In genomic region chr5:75161508-75161907, GRCh38 we compare ENCODE assay signal across 7 cellular contexts.
DNase-seq lines count a peak whose midpoint lies in the region; ATAC-seq, FAIRE-seq and TF ChIP-seq lines count a peak whose summit lies in the region.
"Not testable (repeated sequence)": the region's sequence is repeated elsewhere in the genome, so short reads cannot be mapped to it uniquely, and the experiment has no call there.

No MANE protein-coding gene starts in this region.

- H3K9me1 ChIP-seq in K562 (ENCODE audit: control insufficient read depth, insufficient read depth, low read length), result not testable (repeated sequence)

- not testable (repeated sequence) for H3K4me2 ChIP-seq in A549; K562 (ENCODE audit: insufficient read depth, low read length)

- BruUV-seq in A673 (replicated peaks; lab: Mats Ljungman, UMichigan); K562 (replicated peaks; lab: Mats Ljungman, UMichigan): not testable (repeated sequence)

- TF ChIP-seq CTCF in A549 (IDR thresholded peaks at IDR 0.05); A673 (conservative IDR thresholded peaks at IDR 0.05; ENCODE audit: low read depth, low read length); HEK293 (tag by site-specific recombination; IDR thresholded peaks at IDR 0.05); K562 (IDR thresholded peaks at IDR 0.05 in 2 of 3, conservative IDR thresholded peaks at IDR 0.05 in 1 of 3; ENCODE audit: insufficient read depth in 2 of 3, low read depth in 1 of 3, low read length in 3 of 3); endothelial cell (IDR thresholded peaks at IDR 0.05; ENCODE audit: unreplicated experiment); kidney (IDR thresholded peaks at IDR 0.05; ENCODE audit: borderline replicate concordance, extremely low read depth, insufficient read depth): not testable (repeated sequence)

- ATAC-seq in A549, K562: not testable (repeated sequence)

- H3K9ac ChIP-seq in K562 (ENCODE audit: insufficient read depth in 1 of 2, low read depth in 2 of 2, low read length in 2 of 2); kidney (ENCODE audit: low read length in 2 of 2): not testable (repeated sequence)

- not testable (repeated sequence) for DNase-seq in A549 (ENCODE audit: low read depth in 1 of 2, low spot score in 1 of 2); K562 (ENCODE audit: extremely low read depth in 1 of 4, low spot score in 3 of 4); endothelial cell (ENCODE audit: low spot score)
- DNase-seq in A673 (ENCODE audit: low spot score) (peak; percentile 21), RCC 7860 (ENCODE audit: low spot score) (peak; percentile 0), kidney (peak; percentile 22)

- H3K9me3 ChIP-seq in A549, result peaks cover 25% of the 10 kb centered on the region
- H3K9me3 ChIP-seq in A673 (ENCODE audit: low read depth, low read length, poor library complexity, severe bottlenecking), result peaks cover 14% of the 10 kb centered on the region
- not testable (repeated sequence) for H3K9me3 ChIP-seq in HEK293 (ENCODE audit: control insufficient read depth, insufficient read depth, low read depth, low read length); K562 (replicated peaks; ENCODE audit: control insufficient read depth, insufficient read depth, low read depth, low read length)
- H3K9me3 ChIP-seq in kidney (ENCODE audit: control insufficient read depth in 1 of 2, low read length in 2 of 2), result peaks cover 0 to 10% of the 10 kb centered on the region in 2 donors

- in situ Hi-C loops in K562 (cut with MboI), result not testable (repeated sequence)

- POLR2A ChIA-PET in A549 (lab: Yijun Ruan, JAX); A673 (lab: Charles Lee; ENCODE audit: low non-redundant PET); HEK293 (lab: Yijun Ruan, JAX); K562 (lab: Yijun Ruan, JAX): not testable (repeated sequence)

- not testable (repeated sequence) for H3K4me1 Mint-ChIP-seq in endothelial cell (ENCODE audit: unreplicated experiment)

- not testable (repeated sequence) for H2AFZ ChIP-seq in K562 (ENCODE audit: low read depth, low read length)

- 34% methylated on average over 2 of the region's 3 CpGs for WGBS in A549 (ENCODE audit: missing lambda C conversion rate)
- WGBS in K562 (ENCODE audit: insufficient coverage, low coverage, missing lambda C conversion rate), result 0% methylated on average over 3 of the region's 3 CpGs

- not testable (repeated sequence) for H3K79me2 ChIP-seq in K562 (ENCODE audit: control insufficient read depth, insufficient read depth, low read length)

- not testable (repeated sequence) for TF ChIP-seq POLR2A in A549 (IDR thresholded peaks at IDR 0.05; ENCODE audit: low read length); K562 (conservative IDR thresholded peaks at IDR 0.05)

- not testable (repeated sequence) for TF ChIP-seq RAD21 in A549 (conservative IDR thresholded peaks at IDR 0.05 in 1 of 2, IDR thresholded peaks at IDR 0.05 in 1 of 2); K562 (CRISPR knock-in tag; conservative IDR thresholded peaks at IDR 0.05 in 1 of 2, IDR thresholded peaks at IDR 0.05 in 1 of 2)

- H3K4me3 Mint-ChIP-seq in endothelial cell (ENCODE audit: unreplicated experiment), result peak overlapping the region; percentile 48

- H3K4me1 ChIP-seq in A549; A673 (ENCODE audit: insufficient read depth, low read length, poor library complexity, severe bottlenecking); HEK293 (ENCODE audit: control insufficient read depth, insufficient read depth, low read length); K562 (replicated peaks in 1 of 2; ENCODE audit: control insufficient read depth in 2 of 2, insufficient read depth in 2 of 2, low read length in 2 of 2); kidney (ENCODE audit: control insufficient read depth in 1 of 2, insufficient read depth in 1 of 2, low read depth in 1 of 2, low read length in 2 of 2): not testable (repeated sequence)

- not testable (repeated sequence) for H3K27ac Mint-ChIP-seq in endothelial cell (ENCODE audit: unreplicated experiment)

- not testable (repeated sequence) for H4K20me1 ChIP-seq in K562 (replicated peaks; ENCODE audit: control insufficient read depth, insufficient read depth, low read length)

- TF ChIP-seq EP300 in A549 (IDR thresholded peaks at IDR 0.05); K562 (IDR thresholded peaks at IDR 0.05; ENCODE audit: low read length): not testable (repeated sequence)

- peaks cover 10% of the 10 kb centered on the region for H3K36me3 Mint-ChIP-seq in endothelial cell (ENCODE audit: low read depth, unreplicated experiment)

- H3K9me3 Mint-ChIP-seq in endothelial cell (ENCODE audit: unreplicated experiment), result not testable (repeated sequence)

- not testable (repeated sequence) for H3K4me3 ChIP-seq in A549; A673 (ENCODE audit: low read depth, low read length, poor library complexity, severe bottlenecking); HEK293 (ENCODE audit: low read depth, low read length); K562; kidney (ENCODE audit: low read length in 2 of 2)

- CTCF ChIA-PET in A549 (lab: Yijun Ruan, JAX); A673 (lab: Charles Lee); HEK293 (lab: Yijun Ruan, JAX); K562 (lab: Yijun Ruan, JAX; ENCODE audit: low intra/inter-chr PET ratio): not testable (repeated sequence)

- not testable (repeated sequence) for H3K27ac ChIP-seq in A549; A673 (ENCODE audit: low read depth, low read length, poor library complexity, severe bottlenecking); HEK293 (ENCODE audit: extremely low read depth, low read depth, low read length); K562 (ENCODE audit: extremely low read depth, low read depth, low read length); kidney (ENCODE audit: low read depth in 2 of 2, low read length in 2 of 2)

- H3K36me3 ChIP-seq in A673 (ENCODE audit: insufficient read depth, low read length, poor library complexity, severe bottlenecking); HEK293 (ENCODE audit: control insufficient read depth in 2 of 2, insufficient read depth in 1 of 2, low read length in 2 of 2); K562 (ENCODE audit: control insufficient read depth, insufficient read depth, low read length); kidney (ENCODE audit: control insufficient read depth in 1 of 2, insufficient read depth in 2 of 2, low read length in 2 of 2): not testable (repeated sequence)

- H3K27me3 ChIP-seq in A673 (replicated peaks; ENCODE audit: insufficient read depth, low read depth, low read length, poor library complexity); K562 (ENCODE audit: control insufficient read depth in 2 of 2, insufficient read depth in 2 of 2, low read length in 2 of 2): not testable (repeated sequence)

- not testable (repeated sequence) for FAIRE-seq in A549 (lab: Jason Lieb, UNC); RCC 7860 (lab: Jason Lieb, UNC); K562 (lab: Jason Lieb, UNC); kidney (lab: Jason Lieb, UNC)

- not testable (repeated sequence) for H3K27me3 Mint-ChIP-seq in endothelial cell (ENCODE audit: unreplicated experiment)

- intact Hi-C loops in A673 (cut with micrococcal nuclease; ENCODE audit: unreplicated experiment); K562 (cut with micrococcal nuclease); kidney (cut with DNase I): not testable (repeated sequence)

TF ChIP-seq in A549, 52 proteins besides CTCF, POLR2A, EP300 and RAD21:
- TF ChIP-seq ZFP36 (IDR thresholded peaks at IDR 0.05; ENCODE audit: borderline replicate concordance, partially characterized antibody), result peak; percentile 91

TF ChIP-seq in HEK293, 187 proteins besides CTCF, POLR2A, EP300 and RAD21:
- peak; percentile 95 for TF ChIP-seq ZNF585B (tag by site-specific recombination; IDR thresholded peaks at IDR 0.05)

TF ChIP-seq in K562, 482 proteins besides CTCF, POLR2A, EP300 and RAD21:
- TF ChIP-seq ZFP36 (IDR thresholded peaks at IDR 0.05; ENCODE audit: low read depth, low read length, partially characterized antibody), result peak; percentile 70
